8 cellular contexts compared by ENCODE assay signal in genomic region chr10:3067859-3068179, GRCh38. TPM values are rescaled to one million over a fixed set of nuclear protein-coding genes. Genes with fewer than 3 reads are reported as not detected.
A peak's percentile ranks its signal among the peaks of the same experiment; 100 is the strongest.
DNase-seq lines count a peak whose midpoint lies in the region; ATAC-seq, FAIRE-seq and TF ChIP-seq lines count a peak whose summit lies in the region.

No MANE protein-coding gene starts in this region.

- H4K20me1 ChIP-seq in mammary epithelial cell (ENCODE audit: insufficient read depth, low read length), result peaks cover 2% of the 10 kb centered on the region

- no peak for FAIRE-seq in D721Med (lab: Jason Lieb, UNC)

- ATAC-seq in GM19035 (IDR thresholded peaks at IDR 0.05; ENCODE audit: unreplicated experiment), result peak; percentile 4

- peak overlapping the region; percentile 75 for H2AFZ ChIP-seq in mammary epithelial cell (ENCODE audit: low read depth, low read length)

- DNase-seq in AG10803 (ENCODE audit: low read depth), result no peak
- no peak for DNase-seq in mammary epithelial cell
- DNase-seq in D721Med (ENCODE audit: insufficient read length, low spot score), result no peak
- no peak for DNase-seq in NCI-H1105 treated with DMSO at 0.1 percent for 48 hours (lab: John Stamatoyannopoulos, UW)
- no peak for DNase-seq in NCI-H2081 treated with DMSO at 0.1 percent for 48 hours (lab: John Stamatoyannopoulos, UW)

- intact Hi-C loops in mammary epithelial cell (cut with micrococcal nuclease), result loop anchor here (1.0 kb wide), 1 partner anchor 39 kb away; no protein-coding TSS in a partner anchor

- CTCF ChIA-PET in mammary epithelial cell (lab: Charles Lee; ENCODE audit: low non-redundant PET), result no interaction called here

- no TSS peak for BruUV-seq in mammary epithelial cell (replicated peaks; lab: Mats Ljungman, UMichigan)

- dilution Hi-C loops in mammary epithelial cell (cut with HindIII; ENCODE audit: low sequenced_read_pairs), result no loop called here

- H3K4me2 ChIP-seq in mammary epithelial cell (ENCODE audit: insufficient read depth, low read depth, low read length), result peak overlapping the region; percentile 80

- H3K36me3 ChIP-seq in HUES64 (ENCODE audit: insufficient read depth, low read length), result peaks cover 31% of the 10 kb centered on the region
- peaks cover 7% of the 10 kb centered on the region for H3K36me3 ChIP-seq in mammary epithelial cell (ENCODE audit: insufficient read depth, low read length)
- H3K36me3 ChIP-seq in mucosa of rectum (ENCODE audit: control insufficient read depth in 2 of 2, insufficient read depth in 2 of 2, low read length in 2 of 2), result no peaks in the 10 kb centered on the region

- H3K79me2 ChIP-seq in mammary epithelial cell (ENCODE audit: insufficient read depth, low read length), result peaks cover 54% of the 10 kb centered on the region

- H3K4me3 ChIP-seq in AG10803 (ENCODE audit: low read length), result peak overlapping the region; percentile 80
- peak overlapping the region; percentile 84 for H3K4me3 ChIP-seq in HUES64 (ENCODE audit: low read length)
- H3K4me3 ChIP-seq in mammary epithelial cell (replicated peaks in 1 of 3; ENCODE audit: insufficient read depth in 1 of 3, low read depth in 2 of 3, low read length in 3 of 3), result peak overlapping the region; percentile 85 to 94 (median 94)
- H3K4me3 ChIP-seq in mucosa of rectum (ENCODE audit: low read length in 2 of 2), result peak overlapping the region; percentile 80 to 85

- in situ Hi-C loops in mammary epithelial cell (cut with MboI; ENCODE audit: low sequenced_read_pairs in 2 of 2), result no loop called here

- no peaks in the 10 kb centered on the region for H3K9me3 ChIP-seq in HUES64 (ENCODE audit: insufficient read depth, low read depth, low read length)
- H3K9me3 ChIP-seq in mammary epithelial cell (replicated peaks; ENCODE audit: insufficient read depth, low read length), result no peaks in the 10 kb centered on the region
- H3K9me3 ChIP-seq in mucosa of rectum (ENCODE audit: control insufficient read depth in 2 of 2, low read length in 2 of 2), result no peaks in the 10 kb centered on the region

- H3K9ac ChIP-seq in HUES64 (ENCODE audit: low read depth, low read length) (peak overlapping the region; percentile 79), mammary epithelial cell (ENCODE audit: insufficient read depth, low read length) (peak overlapping the region; percentile 73), mucosa of rectum (ENCODE audit: low read depth in 1 of 2, low read length in 2 of 2) (peak overlapping the region; percentile 56 to 89)

- H3K27ac ChIP-seq in HUES64 (ENCODE audit: low read depth, low read length) (no peak overlapping the region), mammary epithelial cell (ENCODE audit: insufficient read depth, low read depth, low read length) (peak overlapping the region; percentile 48), mucosa of rectum (ENCODE audit: low read depth in 2 of 2, low read length in 2 of 2) (peak overlapping the region; percentile 16 to 76)

- H3K27me3 ChIP-seq in HUES64 (ENCODE audit: insufficient read depth, low read length) (peaks cover 19% of the 10 kb centered on the region), mammary epithelial cell (ENCODE audit: insufficient read depth, low read length) (no peaks in the 10 kb centered on the region), mucosa of rectum (ENCODE audit: control insufficient read depth in 2 of 2, insufficient read depth in 2 of 2, low read length in 2 of 2) (peaks cover 3% of the 10 kb centered on the region in 2 donors)

- peaks cover 8% of the 10 kb centered on the region; the same call in 1 of the 2 replicates for H3K4me1 ChIP-seq in HUES64 (ENCODE audit: insufficient read depth, low read length)
- peaks cover 39% of the 10 kb centered on the region for H3K4me1 ChIP-seq in mammary epithelial cell (ENCODE audit: insufficient read depth, low read length)
- peaks cover 3 to 6% of the 10 kb centered on the region in 2 donors for H3K4me1 ChIP-seq in mucosa of rectum (ENCODE audit: control insufficient read depth in 2 of 2, insufficient read depth in 2 of 2, low read length in 2 of 2)

- TF ChIP-seq CTCF in AG10803 (conservative IDR thresholded peaks at IDR 0.05; ENCODE audit: low read length) (no peak), mammary epithelial cell (conservative IDR thresholded peaks at IDR 0.05 in 1 of 2, IDR thresholded peaks at IDR 0.05 in 1 of 2; ENCODE audit: extremely low read depth in 1 of 2, insufficient read depth in 1 of 2, low read depth in 1 of 2, low read length in 2 of 2) (no peak), D721Med (IDR thresholded peaks at IDR 0.05; ENCODE audit: insufficient read depth, missing control alignments) (no peak)

- WGBS in HUES64, result under 1% methylated on average over 29 of the region's 29 CpGs
- no CpG with 5 or more reads among the region's 29 CpGs for WGBS in mammary epithelial cell (ENCODE audit: low coverage, missing lambda C conversion rate)

RNA-seq across cellular contexts. Expression of gene PFKP, which starts 0.5 kb away (rescaled TPM):
- 50.0 TPM for polyA plus RNA-seq in HUES64 (2013, experiment 1 of 2)
- 53.7 TPM for polyA plus RNA-seq in HUES64 (2013, experiment 2 of 2)
- total RNA-seq in mammary epithelial cell, result 100 to 1,000 TPM; 142 to 272 TPM
- 201 TPM for polyA plus RNA-seq in mammary epithelial cell
- 208 TPM for polyA minus RNA-seq in mammary epithelial cell
